In genomic region chr18:6982398-6982797, GRCh38 we compare ENCODE assay signal across 14 cellular contexts.
DNase-seq lines count a peak whose midpoint lies in the region; ATAC-seq and TF ChIP-seq lines count a peak whose summit lies in the region.
"Had no signal": no experiment of that assay in that cellular context is flagged by ENCODE, and none has a peak within 500 bp of the region (broad histone marks: within the 10 kb centered on the region; RNA-seq: fewer than 3 reads in every experiment).

No MANE protein-coding gene starts in this region.

- H3K9me3 Mint-ChIP-seq in neural crest cell: no peaks in the 10 kb centered on the region
- no peaks in the 10 kb centered on the region for H3K9me3 Mint-ChIP-seq in natural killer cell

- H3K27me3 ChIP-seq in H7 (ENCODE audit: control insufficient read depth, insufficient read depth, low read length) (no peaks in the 10 kb centered on the region), esophagus muscularis mucosa (no peaks in the 10 kb centered on the region)
- H3K27me3 ChIP-seq: BLaER1 treated with 17β-estradiol and CSF1 and Interleukin-3, amounts not matched to agents 10 nM and 100 nM had no signal

- H3K27ac Mint-ChIP-seq in neural crest cell (ENCODE audit: unreplicated experiment): peak overlapping the region; percentile 64
- H3K27ac Mint-ChIP-seq in natural killer cell: no peak overlapping the region
- H3K27ac Mint-ChIP-seq: B cell; CD4-positive, CD25-positive, alpha-beta regulatory T cell; CD8-positive, alpha-beta memory T cell had no signal

- no peaks in the 10 kb centered on the region for H3K9me3 ChIP-seq in esophagus muscularis mucosa
- H3K9me3 ChIP-seq: BLaER1 treated with 17β-estradiol and CSF1 and Interleukin-3, amounts not matched to agents 10 nM and 100 nM; HAP-1 had no signal

- no peaks in the 10 kb centered on the region for H3K4me1 ChIP-seq in esophagus muscularis mucosa
- H3K4me1 ChIP-seq: BLaER1 treated with 17β-estradiol and CSF1 and Interleukin-3, amounts not matched to agents 10 nM and 100 nM; HAP-1 had no signal

- TF ChIP-seq EP300 in esophagus muscularis mucosa (IDR thresholded peaks at IDR 0.05): no peak

- peaks cover under 1% of the 10 kb centered on the region; the same call in 1 of the 2 replicates for H3K36me3 ChIP-seq in H7 (replicated peaks; ENCODE audit: control insufficient read depth, insufficient read depth, low read length)
- no peaks in the 10 kb centered on the region for H3K36me3 ChIP-seq in esophagus muscularis mucosa
- H3K36me3 ChIP-seq: BLaER1 treated with 17β-estradiol and CSF1 and Interleukin-3, amounts not matched to agents 10 nM and 100 nM; HAP-1 had no signal

- H3K4me3 ChIP-seq in H7 (ENCODE audit: insufficient read depth, low read depth, low read length) (no peak overlapping the region), esophagus muscularis mucosa (no peak overlapping the region)
- H3K4me3 ChIP-seq: BLaER1 treated with 17β-estradiol and CSF1 and Interleukin-3, amounts not matched to agents 10 nM and 100 nM; HAP-1 had no signal

- H3K36me3 Mint-ChIP-seq in neural crest cell (ENCODE audit: low read depth): peaks cover 34% of the 10 kb centered on the region
- H3K36me3 Mint-ChIP-seq in natural killer cell: no peaks in the 10 kb centered on the region
- H3K36me3 Mint-ChIP-seq: CD4-positive, CD25-positive, alpha-beta regulatory T cell; CD8-positive, alpha-beta memory T cell had no signal

- no peaks in the 10 kb centered on the region for H3K4me1 Mint-ChIP-seq in neural crest cell
- no peaks in the 10 kb centered on the region for H3K4me1 Mint-ChIP-seq in natural killer cell
- H3K4me1 Mint-ChIP-seq: B cell; CD4-positive, CD25-positive, alpha-beta regulatory T cell; CD8-positive, alpha-beta memory T cell had no signal

- ATAC-seq in natural killer cell: no peak

- no peak overlapping the region for H3K27ac ChIP-seq in esophagus muscularis mucosa (replicated peaks in 1 of 4)
- H3K27ac ChIP-seq: BLaER1 treated with 17β-estradiol and CSF1 and Interleukin-3, amounts not matched to agents 10 nM and 100 nM had no signal

- 85% methylated on average over 10 of the region's 10 CpGs for WGBS in esophagus muscularis mucosa

- TF ChIP-seq POLR2A in esophagus muscularis mucosa (IDR thresholded peaks at IDR 0.05; ENCODE audit: low read depth): no peak

- DNase-seq in H7: peak; percentile 36
- DNase-seq in esophagus muscularis mucosa (ENCODE audit: extremely low spot score): peak; percentile 74
- DNase-seq in islet precursor cell: peak; percentile 89
- no peak for DNase-seq in neural crest cell (ENCODE audit: low read depth, low spot score)
- no peak for DNase-seq in C1 segment of cervical spinal cord (lab: John Stamatoyannopoulos, UW)
- DNase-seq in GM19240 (ENCODE audit: insufficient read length, low spot score): no peak
- no peak for DNase-seq in germinal center (ENCODE audit: low spot score)
- no peak for DNase-seq in natural killer cell
- DNase-seq: CD4-positive, CD25-positive, alpha-beta regulatory T cell; CD8-positive, alpha-beta memory T cell; COR-L47 had no signal

- H3K27me3 Mint-ChIP-seq in neural crest cell (ENCODE audit: low read depth): no peaks in the 10 kb centered on the region
- no peaks in the 10 kb centered on the region for H3K27me3 Mint-ChIP-seq in natural killer cell (ENCODE audit: low read depth in 2 of 2)
- H3K27me3 Mint-ChIP-seq: B cell; CD4-positive, CD25-positive, alpha-beta regulatory T cell had no signal

- H3K4me3 Mint-ChIP-seq in neural crest cell (no peak overlapping the region), natural killer cell (no peak overlapping the region)
- H3K4me3 Mint-ChIP-seq: B cell; CD4-positive, CD25-positive, alpha-beta regulatory T cell; CD8-positive, alpha-beta memory T cell had no signal

- TF ChIP-seq CTCF in esophagus muscularis mucosa (IDR thresholded peaks at IDR 0.05): no peak
- no peak for TF ChIP-seq CTCF in neural crest cell (conservative IDR thresholded peaks at IDR 0.05)
- no peak for TF ChIP-seq CTCF in natural killer cell (IDR thresholded peaks at IDR 0.05)

- intact Hi-C loops in esophagus muscularis mucosa (cut with DNase I): no loop called here
- intact Hi-C loops in natural killer cell (cut with micrococcal nuclease): no loop called here

Comparison
In these comparisons a context has a peak if more than half of its experiments do, and no peak if none do; other contexts are left out.
1. DNase-seq: peak in H7 (single experiment), esophagus muscularis mucosa (single experiment) and islet precursor cell (single experiment); none in neural crest cell (single experiment), C1 segment of cervical spinal cord (0 of 14), GM19240 (single experiment), germinal center (single experiment) and natural killer cell (single experiment).